In genomic region chrX:134548257-134548732, GRCh38 we compare ENCODE assay signal across 9 cellular contexts.
DNase-seq lines count a peak whose midpoint lies in the region; ATAC-seq and TF ChIP-seq lines count a peak whose summit lies in the region.
"Had no signal": no experiment of that assay in that cellular context is flagged by ENCODE, and none has a peak within 500 bp of the region (broad histone marks: within the 10 kb centered on the region; RNA-seq: fewer than 3 reads in every experiment).

No MANE protein-coding gene starts in this region.

- POLR2A ChIA-PET in AG04450 (lab: Yijun Ruan, JAX): no interaction called here

- DNase-seq in AG04450 (ENCODE audit: low read depth, low spot score) (no peak), glomerular visceral epithelial cell (ENCODE audit: extremely low spot score) (peak; percentile 6), testis (no peak), DMS153 (lab: John Stamatoyannopoulos, UW) (no peak), iPS-NIHi11 (ENCODE audit: low spot score) (no peak)

- WGBS in testis, 2 donors: 0 to 1% methylated on average over 15 of the region's 15 CpGs

- H3K9ac ChIP-seq in SU-DHL-6 (ENCODE audit: low read length): peak overlapping the region; percentile 54

- no peaks in the 10 kb centered on the region for H3F3A ChIP-seq in SU-DHL-6 (ENCODE audit: insufficient read depth)

- peak overlapping the region; percentile 77 for H2AFZ ChIP-seq in SU-DHL-6 (ENCODE audit: low read depth, low read length, severe bottlenecking)

- TF ChIP-seq CTCF in AG04450 (IDR thresholded peaks at IDR 0.05; ENCODE audit: low read depth, low read length): no peak
- TF ChIP-seq CTCF in SU-DHL-6 (IDR thresholded peaks at IDR 0.05; ENCODE audit: insufficient read depth, low read length, poor library complexity, severe bottlenecking): no peak
- no peak for TF ChIP-seq CTCF in testis (IDR thresholded peaks at IDR 0.05)

- no peaks in the 10 kb centered on the region for H3K27me3 ChIP-seq in AG04450 (ENCODE audit: control insufficient read depth, insufficient read depth, low read length)
- H3K27me3 ChIP-seq in SU-DHL-6 (ENCODE audit: low read length): no peaks in the 10 kb centered on the region
- no peaks in the 10 kb centered on the region for H3K27me3 ChIP-seq in testis

- peak overlapping the region; percentile 94 for H3K4me2 ChIP-seq in SU-DHL-6 (ENCODE audit: low read depth, low read length, poor library complexity, severe bottlenecking)

- ATAC-seq in GM18505 (IDR thresholded peaks at IDR 0.05; ENCODE audit: unreplicated experiment): no peak

- H3K4me1 ChIP-seq in testis: peaks cover 4% of the 10 kb centered on the region

- CTCF ChIA-PET in AG04450 (lab: Charles Lee): no interaction called here

- peak; percentile 39 for TF ChIP-seq POLR2A in GM19099 (IDR thresholded peaks at IDR 0.05; ENCODE audit: extremely low read depth, insufficient read length, low read depth)
- TF ChIP-seq POLR2A in testis (IDR thresholded peaks at IDR 0.05): no peak
- no peak for TF ChIP-seq POLR2A in GM18505 (IDR thresholded peaks at IDR 0.05; ENCODE audit: borderline replicate concordance, extremely low read depth, insufficient read depth, insufficient read length)

- H3K9me3 ChIP-seq in AG04450 (ENCODE audit: control insufficient read depth, insufficient read depth, low read length) (peaks cover 9% of the 10 kb centered on the region; the same call in 1 of the 2 replicates), SU-DHL-6 (ENCODE audit: insufficient read depth, low read length) (no peaks in the 10 kb centered on the region), testis (no peaks in the 10 kb centered on the region)
- H3K9me3 ChIP-seq: pancreas had no signal

- no peaks in the 10 kb centered on the region for H3K36me3 ChIP-seq in SU-DHL-6 (ENCODE audit: low read length)
- no peaks in the 10 kb centered on the region for H3K36me3 ChIP-seq in testis (ENCODE audit: low read depth, missing control alignments)
- H3K36me3 ChIP-seq: pancreas had no signal

- intact Hi-C loops in testis (cut with DNase I; ENCODE audit: low total_unique reads): no loop called here

- H3K9me2 ChIP-seq in SU-DHL-6 (replicated peaks; ENCODE audit: insufficient read depth, low read length): no peaks in the 10 kb centered on the region

- H3K4me3 ChIP-seq in AG04450 (ENCODE audit: low read depth, low read length): peak overlapping the region; percentile 80
- H3K4me3 ChIP-seq in SU-DHL-6 (ENCODE audit: insufficient read depth, low read length, poor library complexity, severe bottlenecking): peak overlapping the region; percentile 61
- peak overlapping the region; percentile 67 to 80 for H3K4me3 ChIP-seq in testis

- H4K20me1 ChIP-seq in SU-DHL-6 (ENCODE audit: low read depth, low read length): no peaks in the 10 kb centered on the region

- peak overlapping the region; percentile 68 for H3K27ac ChIP-seq in AG04450 (ENCODE audit: low read depth, low read length)
- H3K27ac ChIP-seq in SU-DHL-6 (ENCODE audit: low read depth, low read length): no peak overlapping the region
- peak overlapping the region; percentile 84 to 90 for H3K27ac ChIP-seq in testis

- no peaks in the 10 kb centered on the region for H3K79me2 ChIP-seq in SU-DHL-6 (ENCODE audit: insufficient read depth, low read length)
